1 cellular context compared by ENCODE assay signal in the genomic region with DNA sequence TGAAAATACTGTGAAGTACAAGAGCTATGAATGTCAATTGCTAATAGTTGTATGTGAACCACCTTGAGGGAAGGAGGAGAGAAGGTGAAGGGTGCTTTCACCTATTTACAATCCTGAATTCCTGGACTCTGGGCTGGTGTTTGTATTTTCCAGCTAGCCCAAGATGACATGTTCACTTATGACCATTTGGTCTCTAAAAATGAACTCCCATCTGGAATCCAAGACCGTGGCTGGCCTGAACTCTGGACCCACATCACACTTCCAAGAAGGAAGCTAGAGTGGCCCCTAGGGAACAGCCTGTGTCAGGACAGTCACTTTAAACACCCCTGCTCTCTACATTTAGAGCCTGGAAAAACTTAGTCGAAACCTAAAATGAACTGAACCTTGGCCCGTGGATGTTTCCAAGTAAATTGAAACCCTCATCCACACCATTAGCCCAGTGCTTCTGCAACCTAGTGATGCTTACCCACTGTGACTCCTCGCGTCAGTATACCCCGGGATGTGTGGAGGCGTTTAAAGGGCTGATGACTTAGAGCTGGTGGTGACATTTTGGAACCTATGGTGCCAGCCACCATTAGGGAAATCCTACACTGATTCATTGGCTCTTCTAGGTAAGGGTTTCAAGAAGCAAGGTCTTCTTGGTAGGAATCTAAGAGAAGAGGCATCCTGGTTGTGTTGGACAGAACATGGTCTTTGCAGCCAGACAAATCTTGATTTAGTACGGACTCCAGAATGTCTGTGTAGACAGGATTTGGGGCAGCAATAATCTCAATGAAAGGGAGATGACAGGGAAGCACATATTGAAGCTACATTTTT.
TF ChIP-seq lines count a peak whose summit lies in the region.

No MANE protein-coding gene starts in this region.

TF ChIP-seq in HepG2, 621 proteins besides CTCF, POLR2A, EP300 and RAD21 (continued from another document and continues in another):
- TF ChIP-seq BCLAF1 (IDR thresholded peaks at IDR 0.05) (no peak), ZNF138 (CRISPR knock-in tag; IDR thresholded peaks at IDR 0.05; ENCODE audit: low read depth) (no peak), ZNF670 (CRISPR knock-in tag; IDR thresholded peaks at IDR 0.05; ENCODE audit: borderline replicate concordance) (no peak), CENPX (CRISPR knock-in tag; IDR thresholded peaks at IDR 0.05) (no peak), IKZF4 (CRISPR knock-in tag; IDR thresholded peaks at IDR 0.05; ENCODE audit: borderline replicate concordance, low read depth, not compliant biosample characterization) (no peak), ZNF468 (CRISPR knock-in tag; IDR thresholded peaks at IDR 0.05) (no peak), ZNF580 (CRISPR knock-in tag; IDR thresholded peaks at IDR 0.05; ENCODE audit: borderline replicate concordance, low read depth) (0 out of 2 replicates have a peak, but pooled peaks have one; percentile 24), JUNB (CRISPR knock-in tag; IDR thresholded peaks at IDR 0.05; ENCODE audit: borderline replicate concordance) (no peak), ZNF230 (CRISPR knock-in tag; IDR thresholded peaks at IDR 0.05) (no peak), ZNF292 (CRISPR knock-in tag; IDR thresholded peaks at IDR 0.05; ENCODE audit: borderline replicate concordance, low read depth) (no peak), ZMAT3 (CRISPR knock-in tag; conservative IDR thresholded peaks at IDR 0.05) (no peak), FOXK1 (CRISPR knock-in tag; IDR thresholded peaks at IDR 0.05; ENCODE audit: borderline replicate concordance, low read depth) (no peak), GLI4 (CRISPR knock-in tag; IDR thresholded peaks at IDR 0.05; ENCODE audit: borderline replicate concordance) (0 out of 2 replicates have a peak, but pooled peaks have one; percentile 59), CHD2 (IDR thresholded peaks at IDR 0.05; ENCODE audit: low read depth, low read length) (no peak), MED1 (CRISPR knock-in tag; IDR thresholded peaks at IDR 0.05) (peak; percentile 62), ZFP1 (CRISPR knock-in tag; IDR thresholded peaks at IDR 0.05) (no peak), CEBPZ (IDR thresholded peaks at IDR 0.05; ENCODE audit: low read length) (no peak), EHMT2 (IDR thresholded peaks at IDR 0.05; ENCODE audit: borderline replicate concordance, low read depth, low read length) (no peak), ZNF101 (CRISPR knock-in tag; IDR thresholded peaks at IDR 0.05; ENCODE audit: borderline replicate concordance, low read depth) (no peak), ZFP41 (CRISPR knock-in tag; IDR thresholded peaks at IDR 0.05; ENCODE audit: borderline replicate concordance) (no peak), HMG20B (CRISPR knock-in tag; conservative IDR thresholded peaks at IDR 0.05) (no peak), SALL1 (CRISPR knock-in tag; IDR thresholded peaks at IDR 0.05) (no peak), KDM6A (CRISPR knock-in tag; IDR thresholded peaks at IDR 0.05; ENCODE audit: low read depth) (no peak), NFE2L2 (IDR thresholded peaks at IDR 0.05; ENCODE audit: low read length) (no peak), NPAS2 (CRISPR knock-in tag; IDR thresholded peaks at IDR 0.05; ENCODE audit: borderline replicate concordance) (peak; percentile 29; the same call in 1 of the 2 replicates), PCBP1 (IDR thresholded peaks at IDR 0.05; ENCODE audit: borderline replicate concordance, low read depth, low read length) (no peak), SCMH1 (CRISPR knock-in tag; IDR thresholded peaks at IDR 0.05; ENCODE audit: borderline replicate concordance) (no peak), ELF1 (CRISPR knock-in tag; IDR thresholded peaks at IDR 0.05) (no peak), ZSCAN29 (CRISPR knock-in tag; conservative IDR thresholded peaks at IDR 0.05) (no peak), AGO2 (optimal IDR thresholded peaks at IDR 0.05; ENCODE audit: low read depth, low read length) (no peak), RBAK (CRISPR knock-in tag; IDR thresholded peaks at IDR 0.05) (no peak), ZNF296 (CRISPR knock-in tag; conservative IDR thresholded peaks at IDR 0.05) (no peak), DNMT1 (CRISPR knock-in tag; IDR thresholded peaks at IDR 0.05) (no peak), TRIM24 (CRISPR knock-in tag; IDR thresholded peaks at IDR 0.05) (no peak), BORCS8-MEF2B (CRISPR knock-in tag; IDR thresholded peaks at IDR 0.05) (0 out of 2 replicates have a peak, but pooled peaks have one; percentile 15), ZNF33A (CRISPR knock-in tag; IDR thresholded peaks at IDR 0.05; ENCODE audit: borderline replicate concordance) (no peak), KLF16 (CRISPR knock-in tag; IDR thresholded peaks at IDR 0.05) (no peak; a peak in 1 of 4 replicates), ZNF841 (CRISPR knock-in tag; IDR thresholded peaks at IDR 0.05; ENCODE audit: borderline replicate concordance) (no peak)
- TF ChIP-seq, protein P1, sequence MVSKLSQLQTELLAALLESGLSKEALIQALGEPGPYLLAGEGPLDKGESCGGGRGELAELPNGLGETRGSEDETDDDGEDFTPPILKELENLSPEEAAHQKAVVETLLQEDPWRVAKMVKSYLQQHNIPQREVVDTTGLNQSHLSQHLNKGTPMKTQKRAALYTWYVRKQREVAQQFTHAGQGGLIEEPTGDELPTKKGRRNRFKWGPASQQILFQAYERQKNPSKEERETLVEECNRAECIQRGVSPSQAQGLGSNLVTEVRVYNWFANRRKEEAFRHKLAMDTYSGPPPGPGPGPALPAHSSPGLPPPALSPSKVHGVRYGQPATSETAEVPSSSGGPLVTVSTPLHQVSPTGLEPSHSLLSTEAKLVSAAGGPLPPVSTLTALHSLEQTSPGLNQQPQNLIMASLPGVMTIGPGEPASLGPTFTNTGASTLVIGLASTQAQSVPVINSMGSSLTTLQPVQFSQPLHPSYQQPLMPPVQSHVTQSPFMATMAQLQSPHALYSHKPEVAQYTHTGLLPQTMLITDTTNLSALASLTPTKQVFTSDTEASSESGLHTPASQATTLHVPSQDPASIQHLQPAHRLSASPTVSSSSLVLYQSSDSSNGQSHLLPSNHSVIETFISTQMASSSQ (IDR thresholded peaks at IDR 0.05; ENCODE audit: low read depth): no peak
- TF ChIP-seq, protein P1 (CRISPR knock-in tag; IDR thresholded peaks at IDR 0.05; ENCODE audit: borderline replicate concordance): no peak
- TF ChIP-seq, protein P2, sequence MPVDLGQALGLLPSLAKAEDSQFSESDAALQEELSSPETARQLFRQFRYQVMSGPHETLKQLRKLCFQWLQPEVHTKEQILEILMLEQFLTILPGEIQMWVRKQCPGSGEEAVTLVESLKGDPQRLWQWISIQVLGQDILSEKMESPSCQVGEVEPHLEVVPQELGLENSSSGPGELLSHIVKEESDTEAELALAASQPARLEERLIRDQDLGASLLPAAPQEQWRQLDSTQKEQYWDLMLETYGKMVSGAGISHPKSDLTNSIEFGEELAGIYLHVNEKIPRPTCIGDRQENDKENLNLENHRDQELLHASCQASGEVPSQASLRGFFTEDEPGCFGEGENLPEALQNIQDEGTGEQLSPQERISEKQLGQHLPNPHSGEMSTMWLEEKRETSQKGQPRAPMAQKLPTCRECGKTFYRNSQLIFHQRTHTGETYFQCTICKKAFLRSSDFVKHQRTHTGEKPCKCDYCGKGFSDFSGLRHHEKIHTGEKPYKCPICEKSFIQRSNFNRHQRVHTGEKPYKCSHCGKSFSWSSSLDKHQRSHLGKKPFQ (CRISPR knock-in tag; IDR thresholded peaks at IDR 0.05; ENCODE audit: insufficient replicate concordance): no peak
- TF ChIP-seq, protein P3, sequence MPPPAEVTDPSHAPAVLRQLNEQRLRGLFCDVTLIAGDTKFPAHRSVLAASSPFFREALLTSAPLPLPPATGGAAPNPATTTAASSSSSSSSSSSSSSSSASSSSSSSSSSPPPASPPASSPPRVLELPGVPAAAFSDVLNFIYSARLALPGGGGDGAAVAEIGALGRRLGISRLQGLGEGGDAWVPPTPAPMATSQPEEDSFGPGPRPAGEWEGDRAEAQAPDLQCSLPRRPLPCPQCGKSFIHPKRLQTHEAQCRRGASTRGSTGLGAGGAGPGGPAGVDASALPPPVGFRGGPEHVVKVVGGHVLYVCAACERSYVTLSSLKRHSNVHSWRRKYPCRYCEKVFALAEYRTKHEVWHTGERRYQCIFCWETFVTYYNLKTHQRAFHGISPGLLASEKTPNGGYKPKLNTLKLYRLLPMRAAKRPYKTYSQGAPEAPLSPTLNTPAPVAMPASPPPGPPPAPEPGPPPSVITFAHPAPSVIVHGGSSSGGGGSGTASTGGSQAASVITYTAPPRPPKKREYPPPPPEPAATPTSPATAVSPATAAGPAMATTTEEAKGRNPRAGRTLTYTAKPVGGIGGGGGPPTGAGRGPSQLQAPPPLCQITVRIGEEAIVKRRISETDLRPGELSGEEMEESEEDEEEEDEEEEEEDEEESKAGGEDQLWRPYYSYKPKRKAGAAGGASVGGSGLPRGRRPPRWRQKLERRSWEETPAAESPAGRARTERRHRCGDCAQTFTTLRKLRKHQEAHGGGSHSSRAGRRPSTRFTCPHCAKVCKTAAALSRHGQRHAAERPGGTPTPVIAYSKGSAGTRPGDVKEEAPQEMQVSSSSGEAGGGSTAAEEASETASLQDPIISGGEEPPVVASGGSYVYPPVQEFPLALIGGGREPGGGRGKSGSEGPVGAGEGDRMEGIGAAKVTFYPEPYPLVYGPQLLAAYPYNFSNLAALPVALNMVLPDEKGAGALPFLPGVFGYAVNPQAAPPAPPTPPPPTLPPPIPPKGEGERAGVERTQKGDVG (CRISPR knock-in tag; IDR thresholded peaks at IDR 0.05; ENCODE audit: borderline replicate concordance): no peak
